Comparison of ENCODE assay signal across 13 cellular contexts in genomic region chr4:140251566-140251965, GRCh38.
DNase-seq lines count a peak whose midpoint lies in the region; TF ChIP-seq lines count a peak whose summit lies in the region.
"Had no signal": no experiment of that assay in that cellular context is flagged by ENCODE, and none has a peak within 500 bp of the region (broad histone marks: within the 10 kb centered on the region; RNA-seq: fewer than 3 reads in every experiment).

No MANE protein-coding gene starts in this region.

- peak overlapping the region; percentile 65 for H3K4me3 Mint-ChIP-seq in activated naive CD4-positive, alpha-beta T cell treated with anti-CD3 and anti-CD28 coated beads, Interleukin-2, amount 10 ng/mL, durations not matched to agents 7 days and 5 days
- peak overlapping the region in 3 of 5 experiments; percentile 80 to 84 (median 83) for H3K4me3 Mint-ChIP-seq in brain

- TF ChIP-seq POLR2A in vagina (IDR thresholded peaks at IDR 0.05), result no peak

- no peaks in the 10 kb centered on the region for H3K79me2 ChIP-seq in mesendoderm (ENCODE audit: control insufficient read depth, insufficient read depth, low read length)

- no peak overlapping the region for H4K5ac ChIP-seq in mesendoderm (ENCODE audit: low read length)

- TF ChIP-seq CTCF in brain (conservative IDR thresholded peaks at IDR 0.05), result no peak
- no peak for TF ChIP-seq CTCF in vagina (IDR thresholded peaks at IDR 0.05)

- no peaks in the 10 kb centered on the region for H3K79me1 ChIP-seq in mesendoderm (ENCODE audit: low read length)

- no peak overlapping the region for H3K4me2 ChIP-seq in mesendoderm (ENCODE audit: low read length)

- H2BK120ac ChIP-seq in mesendoderm (ENCODE audit: low read depth, low read length), result no peak overlapping the region

- H3K27me3 ChIP-seq in mesendoderm (ENCODE audit: insufficient read depth, low read length, poor library complexity) (no peaks in the 10 kb centered on the region), vagina (no peaks in the 10 kb centered on the region)
- H3K27me3 ChIP-seq: SJSA1 had no signal

- no peaks in the 10 kb centered on the region for H3K9me3 Mint-ChIP-seq in activated naive CD4-positive, alpha-beta T cell treated with anti-CD3 and anti-CD28 coated beads, Interleukin-2, amount 10 ng/mL, durations not matched to agents 7 days and 5 days
- H3K9me3 Mint-ChIP-seq in brain, result no peaks in the 10 kb centered on the region
- H3K9me3 Mint-ChIP-seq: activated CD4-positive, alpha-beta T cell treated with anti-CD3 and anti-CD28 coated beads, Interleukin-2, amount 10 ng/mL, durations not matched to agents 24 days and 14 days had no signal

- H3K27ac ChIP-seq in mesendoderm (ENCODE audit: low read depth, low read length) (no peak overlapping the region), vagina (peak overlapping the region; percentile 96)

- peaks cover 35% of the 10 kb centered on the region for H3K27me3 Mint-ChIP-seq in activated naive CD4-positive, alpha-beta T cell treated with anti-CD3 and anti-CD28 coated beads, Interleukin-2, amount 10 ng/mL, durations not matched to agents 7 days and 5 days
- H3K27me3 Mint-ChIP-seq in brain, result peaks cover 5% of the 10 kb centered on the region

- DNase-seq in activated naive CD4-positive, alpha-beta T cell treated with anti-CD3 and anti-CD28 coated beads, Interleukin-2, amount 10 ng/mL, durations not matched to agents 7 days and 5 days, result no peak
- no peak for DNase-seq in activated naive CD4-positive, alpha-beta T cell treated with anti-CD3 and anti-CD28 coated beads, Interleukin-2, amount 50 U/mL, for 16 hours
- peak; percentile 51 for DNase-seq in mesendoderm
- no peak for DNase-seq in vagina (ENCODE audit: extremely low spot score in 2 of 2)
- no peak for DNase-seq in G401 (ENCODE audit: low spot score)
- DNase-seq in DMS114 treated with DMSO at 0.1 percent for 48 hours (lab: John Stamatoyannopoulos, UW; ENCODE audit: unreplicated experiment), result no peak
- DNase-seq in NCI-H748 treated with DMSO at 0.1 percent for 48 hours (lab: John Stamatoyannopoulos, UW), result no peak
- DNase-seq: activated CD4-positive, alpha-beta T cell treated with anti-CD3 and anti-CD28 coated beads, Interleukin-2, amount 10 ng/mL, durations not matched to agents 24 days and 14 days; activated naive CD4-positive, alpha-beta T cell had no signal

- H3K9ac ChIP-seq in mesendoderm (ENCODE audit: low read length), result no peak overlapping the region

- H3K36me3 Mint-ChIP-seq in activated naive CD4-positive, alpha-beta T cell treated with anti-CD3 and anti-CD28 coated beads, Interleukin-2, amount 10 ng/mL, durations not matched to agents 7 days and 5 days, result no peaks in the 10 kb centered on the region
- H3K36me3 Mint-ChIP-seq in brain, result no peaks in the 10 kb centered on the region

- H3K18ac ChIP-seq in mesendoderm (ENCODE audit: low read length), result peak overlapping the region; percentile 97

- peak overlapping the region; percentile 100 for H3K4ac ChIP-seq in mesendoderm (ENCODE audit: low read depth, low read length)

- H2AK5ac ChIP-seq in mesendoderm (ENCODE audit: low read length), result peak overlapping the region; percentile 70

- intact Hi-C loops in vagina (cut with DNase I), result no loop called here

- CTCF ChIA-PET in activated naive CD4-positive, alpha-beta T cell treated with anti-CD3 and anti-CD28 coated beads, Interleukin-2, amount 10 ng/mL, durations not matched to agents 7 days and 5 days (lab: Charles Lee), result interaction anchor here (0.6 to 2.7 kb wide), 8 partner anchors 8 to 633 kb away, joined by 3 to 14 read pairs (median 9); partner anchors contain the start of gene MAML3

- H3K56ac ChIP-seq in mesendoderm (ENCODE audit: low read length), result peak overlapping the region; percentile 68

- no peak overlapping the region for H2BK15ac ChIP-seq in mesendoderm (replicated peaks; ENCODE audit: low read depth)

- peaks cover 17% of the 10 kb centered on the region for H3K4me1 Mint-ChIP-seq in activated naive CD4-positive, alpha-beta T cell treated with anti-CD3 and anti-CD28 coated beads, Interleukin-2, amount 10 ng/mL, durations not matched to agents 7 days and 5 days
- H3K4me1 Mint-ChIP-seq in brain, result peaks cover 72% of the 10 kb centered on the region

- H3K36me3 ChIP-seq in mesendoderm (ENCODE audit: control insufficient read depth, insufficient read depth, low read length) (no peaks in the 10 kb centered on the region), vagina (no peaks in the 10 kb centered on the region)
- H3K36me3 ChIP-seq: SJSA1, thoracic aorta had no signal

- in situ Hi-C loops in G401 (cut with HindIII; ENCODE audit: low sequenced_read_pairs), result no loop called here

- H3K4me3 ChIP-seq in mesendoderm (ENCODE audit: low read length) (no peak overlapping the region), vagina (no peak overlapping the region)
- H3K4me3 ChIP-seq: lung had no signal

- no CpG with 5 or more reads among the region's 5 CpGs for WGBS in mesendoderm (ENCODE audit: extremely low coverage, insufficient coverage, low lambda C conversion rate)

- peaks cover 18% of the 10 kb centered on the region for H3K4me1 ChIP-seq in mesendoderm (ENCODE audit: control insufficient read depth, low read depth, low read length)
- peaks cover 33% of the 10 kb centered on the region for H3K4me1 ChIP-seq in vagina

- H2BK5ac ChIP-seq in mesendoderm (ENCODE audit: low read length), result no peak overlapping the region

- H3K9me3 ChIP-seq in vagina, result no peaks in the 10 kb centered on the region
- H3K9me3 ChIP-seq: SJSA1, thoracic aorta had no signal

- H3K23ac ChIP-seq in mesendoderm (ENCODE audit: low read length), result no peak overlapping the region

- no peak overlapping the region for H3K27ac Mint-ChIP-seq in activated naive CD4-positive, alpha-beta T cell treated with anti-CD3 and anti-CD28 coated beads, Interleukin-2, amount 10 ng/mL, durations not matched to agents 7 days and 5 days
- H3K27ac Mint-ChIP-seq in brain, result peak overlapping the region; percentile 85 to 97 (median 95)

- H4K8ac ChIP-seq in mesendoderm (ENCODE audit: low read depth, low read length), result no peak overlapping the region
